In genomic region chr11:133506551-133507094, GRCh38 we compare ENCODE assay signal across 31 cellular contexts. TPM values are rescaled to one million over a fixed set of nuclear protein-coding genes. Genes with fewer than 3 reads are reported as not detected.
DNase-seq lines count a peak whose midpoint lies in the region; ATAC-seq, FAIRE-seq and TF ChIP-seq lines count a peak whose summit lies in the region.
"Had no signal": no experiment of that assay in that cellular context is flagged by ENCODE, and none has a peak within 500 bp of the region (broad histone marks: within the 10 kb centered on the region; RNA-seq: fewer than 3 reads in every experiment).

No MANE protein-coding gene starts in this region.

- DNase-seq in GM12878 (ENCODE audit: low read depth, low spot score) (no peak), mucosa of gallbladder (ENCODE audit: low spot score) (peak; percentile 1), testis (peak; percentile 37), sigmoid colon (no peak), esophagus muscularis mucosa (ENCODE audit: extremely low spot score) (no peak)
- DNase-seq: AML-193; CD8-positive, alpha-beta memory T cell; DMS 273 treated with DMSO at 0.1 percent for 48 hours; DMS79; EL; GDM1; HFFc6; NCI-H1048; NCI-H1417; NCI-H1694; NCI-H2081; NCI-H2227 treated with DMSO at 0.1 percent for 48 hours; NCI-H526 treated with DMSO at 0.1 percent for 48 hours; SHP77 treated with DMSO at 0.1 percent for 48 hours had no signal

- H3K4me3 ChIP-seq in GM12878 (no peak overlapping the region), testis (no peak overlapping the region), sigmoid colon (no peak overlapping the region), esophagus muscularis mucosa (no peak overlapping the region)
- H3K4me3 ChIP-seq: HAP-1, SK-N-MC had no signal

- peak; percentile 7 for ATAC-seq in GM19438 (IDR thresholded peaks at IDR 0.05; ENCODE audit: low read depth, unreplicated experiment)
- ATAC-seq in GM12878: peak; percentile 55
- no peak for ATAC-seq in HG03571 (IDR thresholded peaks at IDR 0.05; ENCODE audit: unreplicated experiment)
- ATAC-seq: Panc1 had no signal

- in situ Hi-C loops in GM12878 (cut with MboI): no loop called here

- RAD21 ChIA-PET in GM12878 (lab: Charles Lee; ENCODE audit: unreplicated experiment): no interaction called here

- TF ChIP-seq RAD21 in GM12878 (IDR thresholded peaks at IDR 0.05; ENCODE audit: insufficient read depth, low read depth, low read length): no peak

- TF ChIP-seq POLR2A in GM12878 (IDR thresholded peaks at IDR 0.05; ENCODE audit: low read depth, low read length) (no peak), testis (IDR thresholded peaks at IDR 0.05) (no peak), sigmoid colon (IDR thresholded peaks at IDR 0.05) (no peak), esophagus muscularis mucosa (IDR thresholded peaks at IDR 0.05; ENCODE audit: low read depth) (no peak)

- H3K27ac ChIP-seq in GM12878 (ENCODE audit: control insufficient read depth, insufficient read depth): no peak overlapping the region
- H3K27ac ChIP-seq in testis: no peak overlapping the region
- H3K27ac ChIP-seq in sigmoid colon: no peak overlapping the region
- H3K27ac ChIP-seq in esophagus muscularis mucosa (replicated peaks in 1 of 4): no peak overlapping the region
- H3K27ac ChIP-seq: C4-2B, HL-60, KMS-11, SK-N-MC had no signal

- H3K9me3 ChIP-seq in GM12878 (replicated peaks; ENCODE audit: control insufficient read depth, insufficient read depth, low read length): no peaks in the 10 kb centered on the region; the same call in 2 of the 3 replicates
- no peaks in the 10 kb centered on the region for H3K9me3 ChIP-seq in testis
- H3K9me3 ChIP-seq in sigmoid colon: no peaks in the 10 kb centered on the region
- H3K9me3 ChIP-seq in esophagus muscularis mucosa: no peaks in the 10 kb centered on the region
- H3K9me3 ChIP-seq: HAP-1 had no signal

- no TSS peak for BruUV-seq in GM12878 (replicated peaks; lab: Mats Ljungman, UMichigan)

- WGBS in GM12878 (ENCODE audit: insufficient coverage, insufficient replicate concordance, low lambda C conversion rate, missing lambda C conversion rate): 36% methylated on average over 6 of the region's 6 CpGs
- 51 to 67% methylated on average over 6 of the region's 6 CpGs for WGBS in testis, 2 donors
- 63 to 66% methylated on average over 6 of the region's 6 CpGs for WGBS in sigmoid colon, 2 donors
- 74% methylated on average over 5 of the region's 6 CpGs for WGBS in esophagus muscularis mucosa

- TF ChIP-seq CTCF in GM12878 (IDR thresholded peaks at IDR 0.05 in 2 of 3, conservative IDR thresholded peaks at IDR 0.05 in 1 of 3; ENCODE audit: control insufficient read depth in 2 of 3, extremely low read depth in 1 of 3, insufficient read depth in 1 of 3, low read depth in 3 of 3, low read length in 3 of 3) (no peak), testis (IDR thresholded peaks at IDR 0.05) (no peak), sigmoid colon (IDR thresholded peaks at IDR 0.05) (no peak), esophagus muscularis mucosa (IDR thresholded peaks at IDR 0.05) (no peak)

- intact Hi-C loops in GM12878 (cut with micrococcal nuclease; ENCODE audit: unreplicated experiment) (no loop called here), testis (cut with DNase I; ENCODE audit: low total_unique reads) (no loop called here), sigmoid colon (cut with DNase I) (no loop called here), esophagus muscularis mucosa (cut with DNase I) (no loop called here)

- CTCF ChIA-PET in GM12878 (lab: Yijun Ruan, JAX): no interaction called here

- no peak overlapping the region for H3K4me2 ChIP-seq in GM12878 (ENCODE audit: control insufficient read depth, insufficient read depth)
- H3K4me2 ChIP-seq: KMS-11 had no signal

- H3K9ac ChIP-seq in GM12878 (ENCODE audit: control insufficient read depth, insufficient read depth, low read length): no peak overlapping the region
- H3K9ac ChIP-seq: KMS-11 had no signal

- FAIRE-seq in GM12878 (lab: Jason Lieb, UNC): no peak
- FAIRE-seq: A204.1, GM12891, GM19239 had no signal

- H2AFZ ChIP-seq in GM12878 (ENCODE audit: control insufficient read depth, low read depth, low read length): no peak overlapping the region

- H3K27me3 ChIP-seq in GM12878 (replicated peaks in 1 of 2; ENCODE audit: control insufficient read depth in 2 of 2, insufficient read depth in 2 of 2, low read length in 1 of 2): peaks cover 0 to 3% of the 10 kb centered on the region in 2 experiments; a peak in 1 of 4 replicates
- H3K27me3 ChIP-seq in testis: no peaks in the 10 kb centered on the region
- H3K27me3 ChIP-seq in sigmoid colon: peaks cover 0 to 8% (median 0%) of the 10 kb centered on the region in 3 donors
- H3K27me3 ChIP-seq in esophagus muscularis mucosa: peaks cover 0 to 25% (median 0%) of the 10 kb centered on the region in 4 donors

- H3K79me2 ChIP-seq in GM12878 (ENCODE audit: control insufficient read depth, insufficient read depth, low read length): no peaks in the 10 kb centered on the region

- H3K36me3 ChIP-seq in GM12878 (ENCODE audit: control insufficient read depth in 2 of 2, insufficient read depth in 2 of 2, low read length in 1 of 2) (no peaks in the 10 kb centered on the region), testis (ENCODE audit: low read depth, missing control alignments) (no peaks in the 10 kb centered on the region), sigmoid colon (no peaks in the 10 kb centered on the region), esophagus muscularis mucosa (no peaks in the 10 kb centered on the region)
- H3K36me3 ChIP-seq: HAP-1 had no signal

- no peaks in the 10 kb centered on the region for H4K20me1 ChIP-seq in GM12878 (ENCODE audit: control insufficient read depth, insufficient read depth)

- SMC1A ChIA-PET in GM12878 (lab: Charles Lee; ENCODE audit: uncharacterized antibody, unreplicated experiment): no interaction called here

- POLR2A ChIA-PET in GM12878 (lab: Charles Lee): no interaction called here

- TF ChIP-seq EP300 in GM12878 (IDR thresholded peaks at IDR 0.05; ENCODE audit: borderline replicate concordance in 1 of 2, control insufficient read depth in 1 of 2, low read depth in 2 of 2, low read length in 2 of 2) (no peak), sigmoid colon (IDR thresholded peaks at IDR 0.05) (no peak), esophagus muscularis mucosa (IDR thresholded peaks at IDR 0.05) (no peak)

- peaks cover 6% of the 10 kb centered on the region for H3K4me1 ChIP-seq in GM12878 (ENCODE audit: control insufficient read depth, insufficient read depth, low read length)
- H3K4me1 ChIP-seq in testis: no peaks in the 10 kb centered on the region
- no peaks in the 10 kb centered on the region for H3K4me1 ChIP-seq in sigmoid colon
- no peaks in the 10 kb centered on the region for H3K4me1 ChIP-seq in esophagus muscularis mucosa
- H3K4me1 ChIP-seq: HAP-1 had no signal

TF ChIP-seq in GM12878, 131 proteins besides CTCF, POLR2A, EP300 and RAD21 (continues in another document):
- TF ChIP-seq NR2C1 (IDR thresholded peaks at IDR 0.05) (no peak), SP1 (IDR thresholded peaks at IDR 0.05; ENCODE audit: low read depth, low read length) (no peak), TARDBP (IDR thresholded peaks at IDR 0.05; ENCODE audit: borderline replicate concordance) (no peak), SIX5 (IDR thresholded peaks at IDR 0.05; ENCODE audit: low read depth, low read length, severe bottlenecking) (no peak)

RNA-seq across cellular contexts. Expression of gene OPCML, which starts 25.7 kb away (rescaled TPM):
- not detected in 2 replicates for total RNA-seq in GM12878 (2013; cell fraction: nucleolus; rRNA removed)
- not detected in 2 replicates for total RNA-seq in GM12878 (2014; rRNA removed)
- not detected in 2 replicates for total RNA-seq in GM12878 (2014; rRNA removed; fragmentation: Illumina TruSeq; extraction: Trizol)
- total RNA-seq in GM12878 (2021): not detected in 2 replicates
- not detected for polyA plus RNA-seq in GM12878 (2011; ENCODE audit: low read depth)
- 0.81 and 0.84 TPM in 2 replicates for polyA plus RNA-seq in GM12878 (2011; rRNA removed)
- polyA plus RNA-seq in GM12878 (2011; cell fraction: cytosol; rRNA removed): 0.69 and 3.2 TPM in 2 replicates
- 1.8 and 2.5 TPM in 2 replicates for polyA plus RNA-seq in GM12878 (2011; cell fraction: nucleus; rRNA removed)
- not detected in 2 replicates for polyA plus RNA-seq in GM12878 (2012)
- polyA plus RNA-seq in GM12878 (2014; fragmentation: Illumina TruSeq; extraction: Trizol): not detected in 2 replicates
- not detected for polyA plus RNA-seq in GM12878 (2014; fragmentation: Nextera tagmentation; extraction: Ambion mirVana)
- polyA plus RNA-seq in GM12878 (2014; rRNA removed): not detected in 2 replicates
- not detected for polyA plus RNA-seq in GM12878 (2016; fragmentation: Nextera tagmentation; extraction: Ambion mirVana)
- polyA minus RNA-seq in GM12878 (2011; rRNA and poly(A)+ RNA removed): 0.36 and 3.7 TPM in 2 replicates
- polyA minus RNA-seq in GM12878 (2011; cell fraction: cytosol; rRNA and poly(A)+ RNA removed): not detected in 2 replicates
- 1.5 and 6.4 TPM in 2 replicates for polyA minus RNA-seq in GM12878 (2011; cell fraction: nucleus; rRNA and poly(A)+ RNA removed)
- total RNA-seq in mucosa of gallbladder: 0.09 TPM
- under 1 TPM; 0.16 to 0.62 TPM for total RNA-seq in testis
- 2.7 TPM for polyA plus RNA-seq in testis (ENCODE audit: insufficient read depth, low read depth, low replicate concordance)
- under 1 TPM in 2 of 4 donors, not detected in 2; under 0.01 to 0.14 TPM for total RNA-seq in sigmoid colon
- polyA plus RNA-seq in sigmoid colon: under 1 TPM in 1 of 3 donors, not detected in 2; 0.03 TPM
- total RNA-seq in esophagus muscularis mucosa: under 1 TPM; 0.06 to 0.83 (median 0.24) TPM
- total RNA-seq: CD8-positive, alpha-beta memory T cell had no signal
- polyA plus RNA-seq: CD8-positive, alpha-beta memory T cell; IgD-negative memory B cell had no signal

Comparison
In these comparisons a context has a peak if more than half of its experiments do, and no peak if none do; other contexts are left out.
1. DNase-seq: peak in mucosa of gallbladder (single experiment) and testis (single experiment); none in GM12878 (single experiment), sigmoid colon (single experiment) and esophagus muscularis mucosa (single experiment).